ENCODE assay signal across 13 cellular contexts in the genomic region with DNA sequence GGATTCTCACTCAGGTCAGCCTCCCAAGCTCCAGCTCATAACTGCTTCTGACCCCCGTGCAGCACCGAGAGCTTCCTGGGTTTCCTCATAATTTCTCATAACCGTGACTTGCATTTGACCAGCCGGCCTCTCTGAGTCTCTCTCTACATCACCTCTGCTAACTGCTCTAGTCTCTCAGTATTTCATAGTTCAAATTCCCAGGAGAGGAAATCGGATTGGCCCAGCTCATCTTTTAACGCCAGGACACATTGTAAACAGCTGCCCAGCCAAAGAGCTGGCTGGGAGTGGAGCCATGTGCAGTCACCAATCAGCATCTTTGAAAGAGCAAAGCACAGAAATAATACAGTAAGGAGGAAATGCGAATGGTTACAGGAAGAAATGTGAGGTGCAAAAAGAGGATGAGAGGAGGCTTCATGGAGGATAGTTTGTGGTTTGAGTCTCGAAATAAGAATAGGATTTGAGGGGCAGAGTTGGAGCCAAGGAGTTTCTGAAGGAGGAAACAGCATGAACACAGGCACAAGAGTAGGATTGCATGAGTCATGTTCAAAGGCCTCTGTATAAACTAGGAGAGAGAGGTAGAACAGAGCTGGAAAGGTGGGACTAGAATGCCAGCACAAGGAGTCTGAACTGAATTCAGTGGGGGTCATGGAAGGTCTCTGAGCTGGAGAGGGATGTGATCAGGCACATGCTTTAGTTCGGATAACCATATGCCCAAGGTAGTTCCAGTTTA. TPM values are rescaled to one million over a fixed set of nuclear protein-coding genes. Genes with fewer than 3 reads are reported as not detected.
DNase-seq lines count a peak whose midpoint lies in the region; ATAC-seq, FAIRE-seq and TF ChIP-seq lines count a peak whose summit lies in the region.
"Had no signal": no experiment of that assay in that cellular context is flagged by ENCODE, and none has a peak within 500 bp of the region (broad histone marks: within the 10 kb centered on the region; RNA-seq: fewer than 3 reads in every experiment).

No MANE protein-coding gene starts in this region.

- CTCF ChIA-PET in activated CD4-positive, alpha-beta memory T cell treated with anti-CD3 and anti-CD28 coated beads, Interleukin-2, amount 10 ng/mL, durations not matched to agents 7 days and 5 days (lab: Charles Lee): interaction anchor here (0.6 kb wide), 1 partner anchor 50 kb away, joined by 4 read pairs; no protein-coding TSS in a partner anchor

- peaks cover 7% of the 10 kb centered on the region for H3K4me1 Mint-ChIP-seq in astrocyte (ENCODE audit: low read depth, unreplicated experiment)
- no peaks in the 10 kb centered on the region for H3K4me1 Mint-ChIP-seq in activated CD4-positive, alpha-beta memory T cell treated with anti-CD3 and anti-CD28 coated beads, Interleukin-2, amount 10 ng/mL, durations not matched to agents 7 days and 5 days

- no peak for TF ChIP-seq POLR2A in thyroid gland (IDR thresholded peaks at IDR 0.05)

- H3K4me3 Mint-ChIP-seq in astrocyte (ENCODE audit: unreplicated experiment): no peak overlapping the region
- no peak overlapping the region for H3K4me3 Mint-ChIP-seq in activated CD4-positive, alpha-beta memory T cell treated with anti-CD3 and anti-CD28 coated beads, Interleukin-2, amount 10 ng/mL, durations not matched to agents 7 days and 5 days
- H3K4me3 Mint-ChIP-seq: naive thymus-derived CD4-positive, alpha-beta T cell had no signal

- DNase-seq in EH (ENCODE audit: low read depth) (peak; percentile 60), HT-29 (ENCODE audit: low spot score) (peak; percentile 26), astrocyte (ENCODE audit: low read depth) (peak; percentile 18), omental fat pad (ENCODE audit: low spot score) (no peak), amniotic stem cell (lab: John Stamatoyannopoulos, UW) (no peak), thyroid gland (no peak)
- no peak for DNase-seq in activated CD4-positive, alpha-beta memory T cell treated with anti-CD3 and anti-CD28 coated beads, Interleukin-2, amount 10 ng/mL, durations not matched to agents 7 days and 5 days
- DNase-seq: naive thymus-derived CD4-positive, alpha-beta T cell; right lobe of liver had no signal

- H3K4me3 ChIP-seq in astrocyte (ENCODE audit: insufficient read depth, low read depth, low read length): no peak overlapping the region
- no peak overlapping the region for H3K4me3 ChIP-seq in thyroid gland (replicated peaks in 1 of 3)
- H3K4me3 ChIP-seq: coronary artery, right lobe of liver, thoracic aorta had no signal

- peaks cover 4% of the 10 kb centered on the region for H3K9me3 Mint-ChIP-seq in astrocyte (ENCODE audit: unreplicated experiment)
- H3K9me3 Mint-ChIP-seq in activated CD4-positive, alpha-beta memory T cell treated with anti-CD3 and anti-CD28 coated beads, Interleukin-2, amount 10 ng/mL, durations not matched to agents 7 days and 5 days: no peaks in the 10 kb centered on the region
- H3K9me3 Mint-ChIP-seq: activated naive CD4-positive, alpha-beta T cell treated with anti-CD3 and anti-CD28 coated beads, Interleukin-2, amount 50 U/mL, for 72 hours had no signal

- H3K36me3 Mint-ChIP-seq in astrocyte (ENCODE audit: low read depth, unreplicated experiment): no peaks in the 10 kb centered on the region
- H3K36me3 Mint-ChIP-seq in activated CD4-positive, alpha-beta memory T cell treated with anti-CD3 and anti-CD28 coated beads, Interleukin-2, amount 10 ng/mL, durations not matched to agents 7 days and 5 days (ENCODE audit: low read depth): no peaks in the 10 kb centered on the region
- H3K36me3 Mint-ChIP-seq: activated naive CD4-positive, alpha-beta T cell treated with anti-CD3 and anti-CD28 coated beads, Interleukin-2, amount 50 U/mL, for 72 hours; naive thymus-derived CD4-positive, alpha-beta T cell had no signal

- H3K27ac ChIP-seq in astrocyte (ENCODE audit: low read depth, low read length): no peak overlapping the region
- H3K27ac ChIP-seq in thyroid gland: no peak overlapping the region
- H3K27ac ChIP-seq: coronary artery, right lobe of liver, thoracic aorta had no signal

- TF ChIP-seq CTCF in astrocyte (IDR thresholded peaks at IDR 0.05; ENCODE audit: insufficient read depth, low read depth, low read length): no peak
- no peak for TF ChIP-seq CTCF in omental fat pad (IDR thresholded peaks at IDR 0.05)
- TF ChIP-seq CTCF in thyroid gland (IDR thresholded peaks at IDR 0.05): no peak

- no peaks in the 10 kb centered on the region for H4K20me1 ChIP-seq in astrocyte (ENCODE audit: insufficient read depth, low read length)

- FAIRE-seq in astrocyte (lab: Jason Lieb, UNC): no peak
- FAIRE-seq: RCC 7860 had no signal

- no peaks in the 10 kb centered on the region for H3K36me3 ChIP-seq in astrocyte (ENCODE audit: insufficient read depth, low read length)
- no peaks in the 10 kb centered on the region for H3K36me3 ChIP-seq in thyroid gland
- H3K36me3 ChIP-seq: right lobe of liver, thoracic aorta had no signal

- peaks cover 72% of the 10 kb centered on the region for H3K27me3 Mint-ChIP-seq in astrocyte (ENCODE audit: low read depth, unreplicated experiment)
- H3K27me3 Mint-ChIP-seq in activated CD4-positive, alpha-beta memory T cell treated with anti-CD3 and anti-CD28 coated beads, Interleukin-2, amount 10 ng/mL, durations not matched to agents 7 days and 5 days: peaks cover 51% of the 10 kb centered on the region

- intact Hi-C loops in thyroid gland (cut with DNase I): no loop called here

- peak; percentile 26 for ATAC-seq in omental fat pad (ENCODE audit: low FRiP score)
- ATAC-seq: activated naive CD4-positive, alpha-beta T cell treated with anti-CD3 and anti-CD28 coated beads, Interleukin-2, amount 50 U/mL, for 72 hours; naive thymus-derived CD4-positive, alpha-beta T cell; right lobe of liver had no signal

- H3K27me3 ChIP-seq in astrocyte (ENCODE audit: insufficient read depth, low read length) (peaks cover 68% of the 10 kb centered on the region), thyroid gland (no peaks in the 10 kb centered on the region)
- H3K27me3 ChIP-seq: right lobe of liver had no signal

- H3K4me2 ChIP-seq in astrocyte (ENCODE audit: low read length): no peak overlapping the region

- POLR2A ChIA-PET in activated CD4-positive, alpha-beta memory T cell treated with anti-CD3 and anti-CD28 coated beads, Interleukin-2, amount 10 ng/mL, durations not matched to agents 7 days and 5 days (lab: Charles Lee): no interaction called here

- H3K9me3 ChIP-seq in astrocyte (ENCODE audit: insufficient read depth, low read depth, low read length): no peaks in the 10 kb centered on the region
- H3K9me3 ChIP-seq in thyroid gland: no peaks in the 10 kb centered on the region
- H3K9me3 ChIP-seq: right lobe of liver, thoracic aorta had no signal

- no peak overlapping the region for H2AFZ ChIP-seq in astrocyte (ENCODE audit: low read depth, low read length)

- WGBS in thyroid gland, 2 donors: 59 to 64% methylated on average over 9 of the region's 9 CpGs

- no peak overlapping the region for H3K9ac ChIP-seq in astrocyte (ENCODE audit: low read length)

- H3K27ac Mint-ChIP-seq in astrocyte (ENCODE audit: unreplicated experiment): no peak overlapping the region
- H3K27ac Mint-ChIP-seq in activated CD4-positive, alpha-beta memory T cell treated with anti-CD3 and anti-CD28 coated beads, Interleukin-2, amount 10 ng/mL, durations not matched to agents 7 days and 5 days: no peak overlapping the region
- H3K27ac Mint-ChIP-seq: activated naive CD4-positive, alpha-beta T cell treated with anti-CD3 and anti-CD28 coated beads, Interleukin-2, amount 50 U/mL, for 72 hours; naive thymus-derived CD4-positive, alpha-beta T cell had no signal

- H3K79me2 ChIP-seq in astrocyte (ENCODE audit: insufficient read depth, low read length): no peaks in the 10 kb centered on the region

- H3K4me1 ChIP-seq in astrocyte (ENCODE audit: insufficient read depth, low read length): peaks cover 4% of the 10 kb centered on the region
- no peaks in the 10 kb centered on the region for H3K4me1 ChIP-seq in thyroid gland
- H3K4me1 ChIP-seq: right lobe of liver had no signal

RNA-seq across cellular contexts. Expression of a gene that starts 15.2 kb away (rescaled TPM):
- total RNA-seq in HT-29 (2014; rRNA removed; shearing (Covaris generic)): not detected in 2 replicates
- total RNA-seq in astrocyte: not detected in 2 replicates
- total RNA-seq in omental fat pad: not detected
- not detected for total RNA-seq in activated CD4-positive, alpha-beta memory T cell treated with anti-CD3 and anti-CD28 coated beads, Interleukin-2, amount 10 ng/mL, durations not matched to agents 7 days and 5 days
- not detected for total RNA-seq in thyroid gland
- total RNA-seq: activated naive CD4-positive, alpha-beta T cell treated with anti-CD3 and anti-CD28 coated beads, Interleukin-2, amount 50 U/mL, for 72 hours; naive thymus-derived CD4-positive, alpha-beta T cell; right lobe of liver; thoracic aorta had no signal

Comparison
In these comparisons a context has a peak if more than half of its experiments do, and no peak if none do; other contexts are left out.
1. DNase-seq: peak in EH (single experiment), HT-29 (single experiment) and astrocyte (single experiment); none in omental fat pad (single experiment), amniotic stem cell (single experiment), activated CD4-positive, alpha-beta memory T cell treated with anti-CD3 and anti-CD28 coated beads, Interleukin-2, amount 10 ng/mL, durations not matched to agents 7 days and 5 days (single experiment) and thyroid gland (0 of 2).